9 cellular contexts compared by ENCODE assay signal in the genomic region with DNA sequence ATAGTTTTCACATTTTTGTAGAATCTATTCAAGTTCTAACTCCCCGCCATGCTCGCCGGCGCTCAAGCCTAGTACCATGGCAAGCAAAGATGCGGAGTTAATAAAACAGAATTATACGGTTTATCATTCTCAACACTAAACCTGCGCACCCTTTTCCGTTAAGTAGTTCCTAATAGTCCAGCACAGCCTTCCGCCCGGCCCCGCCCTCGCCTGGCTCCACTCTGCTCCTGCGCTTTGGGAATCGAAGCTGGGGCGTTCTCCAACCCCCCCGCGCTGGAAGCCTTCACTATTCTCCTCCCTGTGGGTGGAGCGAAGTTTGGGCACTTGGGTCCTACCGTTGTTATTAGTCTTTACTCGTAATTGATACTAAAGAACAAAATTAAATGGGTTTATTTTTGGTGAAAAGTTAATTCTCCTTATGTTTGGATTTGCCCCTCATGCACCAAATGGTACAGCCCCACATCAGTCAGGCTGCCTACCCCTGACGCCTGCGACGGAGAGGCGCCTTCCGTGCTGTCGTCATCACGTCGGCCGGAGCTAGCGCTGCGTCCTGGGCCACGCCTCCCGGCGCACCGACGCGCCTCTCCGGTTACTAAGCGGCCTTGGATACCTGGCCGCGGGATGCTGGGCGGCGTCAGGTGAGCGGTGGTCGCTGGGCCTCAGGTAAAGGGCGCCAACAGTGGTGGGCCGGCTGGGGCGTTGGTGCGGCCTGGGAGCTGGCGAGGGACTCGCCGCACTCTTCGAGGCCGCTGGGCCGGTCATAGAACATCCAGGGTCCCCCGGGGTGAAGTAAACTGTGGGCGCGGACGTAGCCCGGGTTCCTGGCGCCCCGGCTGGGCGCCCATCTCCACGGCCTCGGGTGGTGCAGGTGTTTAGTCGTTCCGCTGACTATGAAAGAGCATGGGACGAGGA. TPM values are rescaled to one million over a fixed set of nuclear protein-coding genes. Genes with fewer than 3 reads are reported as not detected.
A peak's percentile ranks its signal among the peaks of the same experiment; 100 is the strongest.
DNase-seq lines count a peak whose midpoint lies in the region; ATAC-seq, FAIRE-seq and TF ChIP-seq lines count a peak whose summit lies in the region.
"Had no signal": no experiment of that assay in that cellular context is flagged by ENCODE, and none has a peak within 500 bp of the region (broad histone marks: within the 10 kb centered on the region; RNA-seq: fewer than 3 reads in every experiment).

A gene with protein sequence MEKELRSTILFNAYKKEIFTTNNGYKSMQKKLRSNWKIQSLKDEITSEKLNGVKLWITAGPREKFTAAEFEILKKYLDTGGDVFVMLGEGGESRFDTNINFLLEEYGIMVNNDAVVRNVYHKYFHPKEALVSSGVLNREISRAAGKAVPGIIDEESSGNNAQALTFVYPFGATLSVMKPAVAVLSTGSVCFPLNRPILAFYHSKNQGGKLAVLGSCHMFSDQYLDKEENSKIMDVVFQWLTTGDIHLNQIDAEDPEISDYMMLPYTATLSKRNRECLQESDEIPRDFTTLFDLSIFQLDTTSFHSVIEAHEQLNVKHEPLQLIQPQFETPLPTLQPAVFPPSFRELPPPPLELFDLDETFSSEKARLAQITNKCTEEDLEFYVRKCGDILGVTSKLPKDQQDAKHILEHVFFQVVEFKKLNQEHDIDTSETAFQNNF (plus strand): TSS at position 546 of the 912 bp plus-strand sequence. CDS start 3,762 bp downstream, outside the sequence.

- no peak for FAIRE-seq in kidney (lab: Jason Lieb, UNC)
- FAIRE-seq: TTC549 had no signal

- peak within 1 kb of the TSS; percentile 83 to 91 for H3K27ac ChIP-seq in kidney (ENCODE audit: low read depth in 2 of 2, low read length in 2 of 2)

- H3K4me3 ChIP-seq in kidney (ENCODE audit: low read length in 2 of 2), result peak within 1 kb of the TSS; percentile 85 to 91

- ATAC-seq in GM19035 (IDR thresholded peaks at IDR 0.05; ENCODE audit: unreplicated experiment), result peak; percentile 98
- ATAC-seq in HG03354 (IDR thresholded peaks at IDR 0.05; ENCODE audit: poor library complexity, severe bottlenecking, unreplicated experiment), result peak; percentile 99

- no peaks in the 10 kb centered on the region for H3K9me3 ChIP-seq in kidney (ENCODE audit: control insufficient read depth in 1 of 2, low read length in 2 of 2)

- peaks cover 0 to 8% of the 10 kb centered on the region in 2 donors for H3K4me1 ChIP-seq in kidney (ENCODE audit: control insufficient read depth in 1 of 2, insufficient read depth in 1 of 2, low read depth in 1 of 2, low read length in 2 of 2)

- H3K9ac ChIP-seq in kidney (ENCODE audit: low read length in 2 of 2), result peak within 1 kb of the TSS; percentile 64 to 76

- intact Hi-C loops in kidney (cut with DNase I), result no loop called here

- DNase-seq in AG09319 (ENCODE audit: extremely low read depth, low read depth) (peak; percentile 66), NCI-H460 (ENCODE audit: extremely low read depth, low read depth) (peak; percentile 90), cerebellum (ENCODE audit: low spot score) (peak; percentile 96), kidney (peak; percentile 97)
- peak; percentile 82 for DNase-seq in activated CD4-positive, alpha-beta T cell treated with anti-CD3 and anti-CD28 coated beads for 1 hour
- peak; percentile 94 for DNase-seq in stimulated activated CD4-positive, alpha-beta T cell treated with anti-CD3 and anti-CD28 coated beads, Interleukin-15, amount 100 ng/mL, for 24 hours

- TF ChIP-seq CTCF in AG09319 (IDR thresholded peaks at IDR 0.05; ENCODE audit: low read depth, low read length), result no peak
- no peak for TF ChIP-seq CTCF in kidney (IDR thresholded peaks at IDR 0.05; ENCODE audit: borderline replicate concordance, extremely low read depth, insufficient read depth)

- peaks cover 0 to under 1% of the 10 kb centered on the region in 2 donors for H3K36me3 ChIP-seq in kidney (ENCODE audit: control insufficient read depth in 1 of 2, insufficient read depth in 2 of 2, low read length in 2 of 2)

RNA-seq across cellular contexts. Expression of the gene that starts here (rescaled TPM):
- 32.6 and 37.1 TPM in 2 replicates for total RNA-seq in NCI-H460 (2014; rRNA removed; shearing (Covaris generic))
- 15.8 and 19.8 TPM in 2 replicates for polyA plus RNA-seq in NCI-H460 (2014; cell fraction: nucleus; rRNA removed)
- total RNA-seq in cerebellum, result 46.0 TPM
- total RNA-seq in kidney, result 35.2 TPM
- polyA plus RNA-seq in kidney (ENCODE audit: insufficient read depth, low read depth, low replicate concordance), result 27.0 TPM

Comparison
In these comparisons a context has a peak if more than half of its experiments do, and no peak if none do; other contexts are left out.
1. Peak in every context shown above with its lines: DNase-seq, ATAC-seq, H3K4me3 ChIP-seq and H3K27ac ChIP-seq.